ENCODE assay signal across 19 cellular contexts in genomic region chrX:22968494-22968893, GRCh38. TPM values are rescaled to one million over a fixed set of nuclear protein-coding genes. Genes with fewer than 3 reads are reported as not detected.
DNase-seq lines count a peak whose midpoint lies in the region; ATAC-seq, FAIRE-seq and TF ChIP-seq lines count a peak whose summit lies in the region.
"Had no signal": no experiment of that assay in that cellular context is flagged by ENCODE, and none has a peak within 500 bp of the region (broad histone marks: within the 10 kb centered on the region; RNA-seq: fewer than 3 reads in every experiment).

No MANE protein-coding gene starts in this region.

- no peak overlapping the region for H4K8ac ChIP-seq in H9 (replicated peaks; ENCODE audit: insufficient read length, low read depth, low read length)

- 0 out of 7 replicates have a peak overlapping the region, but pooled peaks of 1 of the 3 experiments have one; percentile 19 for H3K27ac Mint-ChIP-seq in H9
- no peak overlapping the region for H3K27ac Mint-ChIP-seq in astrocyte (ENCODE audit: unreplicated experiment)
- H3K27ac Mint-ChIP-seq in activated CD4-positive, alpha-beta T cell treated with anti-CD3 and anti-CD28 coated beads, Interleukin-2, amount 10 ng/mL, durations not matched to agents 24 days and 14 days: no peak overlapping the region
- no peak overlapping the region for H3K27ac Mint-ChIP-seq in natural killer cell treated with Interleukin-12 subunit alpha and Interleukin-12 subunit beta and Interleukin-15 and Interleukin-18, amount 100 ng/mL, for 72 hours

- no peak overlapping the region for H3K4me3 Mint-ChIP-seq in H9
- H3K4me3 Mint-ChIP-seq in astrocyte (ENCODE audit: unreplicated experiment): no peak overlapping the region
- no peak overlapping the region for H3K4me3 Mint-ChIP-seq in activated CD4-positive, alpha-beta T cell treated with anti-CD3 and anti-CD28 coated beads, Interleukin-2, amount 10 ng/mL, durations not matched to agents 24 days and 14 days
- no peak overlapping the region for H3K4me3 Mint-ChIP-seq in natural killer cell treated with Interleukin-12 subunit alpha and Interleukin-12 subunit beta and Interleukin-15 and Interleukin-18, amount 100 ng/mL, for 72 hours
- H3K4me3 Mint-ChIP-seq: CD8-positive, alpha-beta memory T cell had no signal

- no peak for ATAC-seq in HG03342 (IDR thresholded peaks at IDR 0.05; ENCODE audit: unreplicated experiment)
- ATAC-seq in psoas muscle: no peak
- ATAC-seq in natural killer cell treated with Interleukin-12 subunit alpha and Interleukin-12 subunit beta and Interleukin-15 and Interleukin-18, amount 100 ng/mL, for 72 hours: no peak
- ATAC-seq: A549 had no signal

- intact Hi-C loops in activated CD4-positive, alpha-beta T cell treated with anti-CD3 and anti-CD28 coated beads, Interleukin-2, amount 10 ng/mL, durations not matched to agents 24 days and 14 days (cut with micrococcal nuclease): no loop called here
- intact Hi-C loops in psoas muscle (cut with DNase I): no loop called here

- H3K4me1 Mint-ChIP-seq in H9 (peaks cover 8% of the 10 kb centered on the region in 2 experiments), astrocyte (ENCODE audit: low read depth, unreplicated experiment) (no peaks in the 10 kb centered on the region)
- H3K4me1 Mint-ChIP-seq in activated CD4-positive, alpha-beta T cell treated with anti-CD3 and anti-CD28 coated beads, Interleukin-2, amount 10 ng/mL, durations not matched to agents 24 days and 14 days: no peaks in the 10 kb centered on the region
- no peaks in the 10 kb centered on the region for H3K4me1 Mint-ChIP-seq in natural killer cell treated with Interleukin-12 subunit alpha and Interleukin-12 subunit beta and Interleukin-15 and Interleukin-18, amount 100 ng/mL, for 72 hours (ENCODE audit: low read depth in 2 of 2)
- H3K4me1 Mint-ChIP-seq: CD8-positive, alpha-beta memory T cell had no signal

- no peaks in the 10 kb centered on the region for H3K79me2 ChIP-seq in H9 (ENCODE audit: insufficient read depth, low read length)
- H3K79me2 ChIP-seq in astrocyte (ENCODE audit: insufficient read depth, low read length): no peaks in the 10 kb centered on the region

- H2AK5ac ChIP-seq in H9 (ENCODE audit: insufficient read length, low read length): no peak overlapping the region

- no peak for DNase-seq in H9
- DNase-seq in astrocyte (ENCODE audit: low read depth): no peak
- DNase-seq in iPS-NIHi11 (ENCODE audit: low spot score): peak; percentile 3
- no peak for DNase-seq in activated CD4-positive, alpha-beta T cell treated with anti-CD3 and anti-CD28 coated beads, Interleukin-2, amount 10 ng/mL, durations not matched to agents 24 days and 14 days
- DNase-seq in psoas muscle: no peak
- no peak for DNase-seq in natural killer cell treated with Interleukin-12 subunit alpha and Interleukin-12 subunit beta and Interleukin-15 and Interleukin-18, amount 100 ng/mL, for 72 hours (ENCODE audit: low spot score)
- DNase-seq: BE2C; Caco-2; CD8-positive, alpha-beta memory T cell; DMS53; GF-D8; KBM-7 had no signal

- H3K9me3 ChIP-seq in H9 (ENCODE audit: control insufficient read depth, low read depth, low read length) (no peaks in the 10 kb centered on the region), astrocyte (ENCODE audit: insufficient read depth, low read depth, low read length) (no peaks in the 10 kb centered on the region), psoas muscle (no peaks in the 10 kb centered on the region)
- H3K9me3 ChIP-seq: A549, BE2C, Caco-2 had no signal

- H2BK120ac ChIP-seq in H9 (ENCODE audit: low read depth, low read length, poor library complexity, severe bottlenecking): no peak overlapping the region

- no peaks in the 10 kb centered on the region for H3K23me2 ChIP-seq in H9 (ENCODE audit: insufficient read length, low read depth, low read length, poor library complexity, severe bottlenecking)

- H3K18ac ChIP-seq in H9 (ENCODE audit: insufficient read length, low read depth, low read length): no peak overlapping the region

- no peak overlapping the region for H3K56ac ChIP-seq in H9 (ENCODE audit: insufficient read length, low read depth, low read length)

- no peaks in the 10 kb centered on the region for H3K27me3 ChIP-seq in H9 (ENCODE audit: insufficient read depth, low read length)
- H3K27me3 ChIP-seq in astrocyte (ENCODE audit: insufficient read depth, low read length): no peaks in the 10 kb centered on the region
- H3K27me3 ChIP-seq in psoas muscle (ENCODE audit: insufficient read depth in 3 of 3, low read length in 2 of 3): no peaks in the 10 kb centered on the region
- H3K27me3 ChIP-seq: BE2C had no signal

- H3K4ac ChIP-seq in H9 (ENCODE audit: low read depth, low read length): no peak overlapping the region

- H3K4me2 ChIP-seq in H9 (ENCODE audit: insufficient read depth, insufficient read length, low read length) (no peak overlapping the region), astrocyte (ENCODE audit: low read length) (no peak overlapping the region)
- H3K4me2 ChIP-seq: A549 had no signal

- H3K9me3 Mint-ChIP-seq in H9 (peaks cover 3 to 27% of the 10 kb centered on the region in 2 experiments), astrocyte (ENCODE audit: unreplicated experiment) (no peaks in the 10 kb centered on the region)
- no peaks in the 10 kb centered on the region for H3K9me3 Mint-ChIP-seq in activated CD4-positive, alpha-beta T cell treated with anti-CD3 and anti-CD28 coated beads, Interleukin-2, amount 10 ng/mL, durations not matched to agents 24 days and 14 days
- peaks cover 14% of the 10 kb centered on the region for H3K9me3 Mint-ChIP-seq in natural killer cell treated with Interleukin-12 subunit alpha and Interleukin-12 subunit beta and Interleukin-15 and Interleukin-18, amount 100 ng/mL, for 72 hours

- no peak overlapping the region for H3K23ac ChIP-seq in H9 (ENCODE audit: insufficient read length, low read depth, low read length)

- H3K4me3 ChIP-seq in astrocyte (ENCODE audit: insufficient read depth, low read depth, low read length) (no peak overlapping the region), psoas muscle (no peak overlapping the region)
- H3K4me3 ChIP-seq: A549 had no signal

- no peak overlapping the region for H3K9ac ChIP-seq in H9 (ENCODE audit: extremely low read depth, insufficient read length, low read length)
- no peak overlapping the region for H3K9ac ChIP-seq in astrocyte (ENCODE audit: low read length)

- H3K79me1 ChIP-seq in H9 (ENCODE audit: insufficient read depth, low read depth, low read length, poor library complexity, severe bottlenecking): no peaks in the 10 kb centered on the region

- H3K27me3 Mint-ChIP-seq in H9 (ENCODE audit: low read depth): no peaks in the 10 kb centered on the region
- no peaks in the 10 kb centered on the region for H3K27me3 Mint-ChIP-seq in astrocyte (ENCODE audit: low read depth, unreplicated experiment)
- H3K27me3 Mint-ChIP-seq in activated CD4-positive, alpha-beta T cell treated with anti-CD3 and anti-CD28 coated beads, Interleukin-2, amount 10 ng/mL, durations not matched to agents 24 days and 14 days: no peaks in the 10 kb centered on the region
- H3K27me3 Mint-ChIP-seq in natural killer cell treated with Interleukin-12 subunit alpha and Interleukin-12 subunit beta and Interleukin-15 and Interleukin-18, amount 100 ng/mL, for 72 hours: no peaks in the 10 kb centered on the region

- H4K91ac ChIP-seq in H9 (ENCODE audit: insufficient read length, low read depth, low read length): no peak overlapping the region

- FAIRE-seq in astrocyte (lab: Jason Lieb, UNC): peak; percentile 91
- FAIRE-seq: A549, GM19239, H54 had no signal

- H2BK5ac ChIP-seq in H9 (ENCODE audit: insufficient read length, low read length): no peak overlapping the region

- H4K5ac ChIP-seq in H9 (ENCODE audit: insufficient read length, low read depth, low read length): no peak overlapping the region

- H3T11ph ChIP-seq in H9 (ENCODE audit: low read length): no peak overlapping the region

- H2BK15ac ChIP-seq in H9 (ENCODE audit: low read depth, low read length): no peak overlapping the region

- H3K36me3 ChIP-seq in astrocyte (ENCODE audit: insufficient read depth, low read length): no peaks in the 10 kb centered on the region
- H3K36me3 ChIP-seq in psoas muscle (ENCODE audit: insufficient read depth in 1 of 2, low read depth in 1 of 2): no peaks in the 10 kb centered on the region
- H3K36me3 ChIP-seq: BE2C had no signal

- H3K36me3 Mint-ChIP-seq in H9 (ENCODE audit: insufficient read depth in 1 of 3, low read depth in 3 of 3) (peaks cover 0 to 6% (median 0%) of the 10 kb centered on the region in 3 experiments; a peak in 1 of 7 replicates), astrocyte (ENCODE audit: low read depth, unreplicated experiment) (no peaks in the 10 kb centered on the region)
- no peaks in the 10 kb centered on the region for H3K36me3 Mint-ChIP-seq in activated CD4-positive, alpha-beta T cell treated with anti-CD3 and anti-CD28 coated beads, Interleukin-2, amount 10 ng/mL, durations not matched to agents 24 days and 14 days (ENCODE audit: low read depth)
- H3K36me3 Mint-ChIP-seq in natural killer cell treated with Interleukin-12 subunit alpha and Interleukin-12 subunit beta and Interleukin-15 and Interleukin-18, amount 100 ng/mL, for 72 hours: no peaks in the 10 kb centered on the region
- H3K36me3 Mint-ChIP-seq: CD8-positive, alpha-beta memory T cell had no signal

- H4K20me1 ChIP-seq in H9 (ENCODE audit: control insufficient read depth, insufficient read depth, insufficient read length) (no peaks in the 10 kb centered on the region), astrocyte (ENCODE audit: insufficient read depth, low read length) (no peaks in the 10 kb centered on the region)

- WGBS in H9 (ENCODE audit: extremely low coverage, insufficient read length, low lambda C conversion rate): no CpG with 5 or more reads among the region's 2 CpGs
- 63 to 87% (median 85%) methylated on average over 2 of the region's 2 CpGs for WGBS in psoas muscle, 3 donors

- H3K4me1 ChIP-seq in H9 (ENCODE audit: insufficient read depth, low read length) (no peaks in the 10 kb centered on the region), astrocyte (ENCODE audit: insufficient read depth, low read length) (peaks cover 6% of the 10 kb centered on the region), psoas muscle (no peaks in the 10 kb centered on the region)
- H3K4me1 ChIP-seq: A549, BE2C, Caco-2 had no signal

- H2BK20ac ChIP-seq in H9 (ENCODE audit: low read depth, low read length, poor library complexity, severe bottlenecking): no peak overlapping the region

- H2BK12ac ChIP-seq in H9 (ENCODE audit: insufficient read length, low read depth, low read length): no peak overlapping the region

- no peak overlapping the region for H3K14ac ChIP-seq in H9 (ENCODE audit: insufficient read depth, low read length)

- H2AFZ ChIP-seq in H9 (ENCODE audit: low read length) (no peak overlapping the region), astrocyte (ENCODE audit: low read depth, low read length) (no peak overlapping the region)

- peak; percentile 54 for TF ChIP-seq CTCF in H9 (conservative IDR thresholded peaks at IDR 0.05)
- no peak for TF ChIP-seq CTCF in astrocyte (IDR thresholded peaks at IDR 0.05; ENCODE audit: insufficient read depth, low read depth, low read length)
- TF ChIP-seq CTCF in psoas muscle (IDR thresholded peaks at IDR 0.05): no peak

- H3K27ac ChIP-seq in H9 (ENCODE audit: insufficient read length, low read depth, low read length): no peak overlapping the region
- H3K27ac ChIP-seq in astrocyte (ENCODE audit: low read depth, low read length): no peak overlapping the region
- H3K27ac ChIP-seq in psoas muscle: no peak overlapping the region
- H3K27ac ChIP-seq: A549, HL-60 had no signal

RNA-seq across cellular contexts. Expression of gene DDX53, which starts 31.3 kb away (rescaled TPM):
- total RNA-seq in H9 (2021) (not detected in 2 replicates), astrocyte (not detected in 2 replicates), psoas muscle (not detected)
- total RNA-seq in activated CD4-positive, alpha-beta T cell treated with anti-CD3 and anti-CD28 coated beads, Interleukin-2, amount 10 ng/mL, durations not matched to agents 24 days and 14 days: not detected in 2 replicates
- not detected for polyA plus RNA-seq in psoas muscle
- total RNA-seq in natural killer cell treated with Interleukin-12 subunit alpha and Interleukin-12 subunit beta and Interleukin-15 and Interleukin-18, amount 100 ng/mL, for 72 hours: not detected
- total RNA-seq: Caco-2; CD8-positive, alpha-beta memory T cell; IMR-90 had no signal
- polyA plus RNA-seq: A549; AG04450; CD8-positive, alpha-beta memory T cell; IMR-90 had no signal
